Comparison of ENCODE assay signal across 2 cellular contexts in the genomic region with DNA sequence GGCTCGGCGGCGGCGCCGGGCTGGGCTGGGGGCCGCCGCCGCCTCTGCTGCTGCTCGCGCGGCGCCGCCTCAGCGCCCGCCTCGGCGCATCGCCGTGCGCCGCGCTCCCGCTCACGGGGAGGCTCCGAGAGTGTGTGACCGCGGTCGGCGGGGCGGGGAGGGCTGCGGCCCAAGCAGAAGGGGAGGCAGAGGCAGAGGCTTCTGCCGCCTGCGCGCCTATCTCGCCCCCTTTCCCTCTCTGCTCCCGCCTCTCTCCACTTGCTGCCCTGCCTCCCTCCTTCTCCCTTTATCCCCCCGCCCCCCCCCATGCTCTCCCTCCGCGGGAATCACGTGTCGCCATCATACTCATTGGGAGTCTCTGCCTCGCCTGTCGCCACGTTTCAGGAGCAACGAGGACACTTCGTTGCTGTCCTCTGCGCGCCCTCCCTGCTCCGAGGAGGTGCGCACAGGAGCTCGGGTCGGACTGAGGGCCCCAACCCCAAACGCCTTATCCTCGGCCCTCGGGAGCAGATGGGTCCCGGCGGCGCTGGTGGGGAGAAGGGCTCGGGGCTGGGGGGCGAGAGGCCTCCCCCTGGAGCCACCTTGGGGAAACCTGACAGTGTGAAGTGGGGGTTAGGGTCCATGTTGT.
TF ChIP-seq lines count a peak whose summit lies in the region.

A gene with protein sequence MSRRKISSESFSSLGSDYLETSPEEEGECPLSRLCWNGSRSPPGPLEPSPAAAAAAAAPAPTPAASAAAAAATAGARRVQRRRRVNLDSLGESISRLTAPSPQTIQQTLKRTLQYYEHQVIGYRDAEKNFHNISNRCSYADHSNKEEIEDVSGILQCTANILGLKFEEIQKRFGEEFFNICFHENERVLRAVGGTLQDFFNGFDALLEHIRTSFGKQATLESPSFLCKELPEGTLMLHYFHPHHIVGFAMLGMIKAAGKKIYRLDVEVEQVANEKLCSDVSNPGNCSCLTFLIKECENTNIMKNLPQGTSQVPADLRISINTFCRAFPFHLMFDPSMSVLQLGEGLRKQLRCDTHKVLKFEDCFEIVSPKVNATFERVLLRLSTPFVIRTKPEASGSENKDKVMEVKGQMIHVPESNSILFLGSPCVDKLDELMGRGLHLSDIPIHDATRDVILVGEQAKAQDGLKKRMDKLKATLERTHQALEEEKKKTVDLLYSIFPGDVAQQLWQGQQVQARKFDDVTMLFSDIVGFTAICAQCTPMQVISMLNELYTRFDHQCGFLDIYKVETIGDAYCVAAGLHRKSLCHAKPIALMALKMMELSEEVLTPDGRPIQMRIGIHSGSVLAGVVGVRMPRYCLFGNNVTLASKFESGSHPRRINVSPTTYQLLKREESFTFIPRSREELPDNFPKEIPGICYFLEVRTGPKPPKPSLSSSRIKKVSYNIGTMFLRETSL (minus strand): TSS at position 203 of the 628 bp plus-strand sequence. CDS start 421 bp downstream, outside the sequence.

TF ChIP-seq in GM23338, 12 proteins besides CTCF, POLR2A, EP300 and RAD21:
- TF ChIP-seq ZNF114 (CRISPR knock-in tag; IDR thresholded peaks at IDR 0.05): no peak
- TF ChIP-seq, protein P1, sequence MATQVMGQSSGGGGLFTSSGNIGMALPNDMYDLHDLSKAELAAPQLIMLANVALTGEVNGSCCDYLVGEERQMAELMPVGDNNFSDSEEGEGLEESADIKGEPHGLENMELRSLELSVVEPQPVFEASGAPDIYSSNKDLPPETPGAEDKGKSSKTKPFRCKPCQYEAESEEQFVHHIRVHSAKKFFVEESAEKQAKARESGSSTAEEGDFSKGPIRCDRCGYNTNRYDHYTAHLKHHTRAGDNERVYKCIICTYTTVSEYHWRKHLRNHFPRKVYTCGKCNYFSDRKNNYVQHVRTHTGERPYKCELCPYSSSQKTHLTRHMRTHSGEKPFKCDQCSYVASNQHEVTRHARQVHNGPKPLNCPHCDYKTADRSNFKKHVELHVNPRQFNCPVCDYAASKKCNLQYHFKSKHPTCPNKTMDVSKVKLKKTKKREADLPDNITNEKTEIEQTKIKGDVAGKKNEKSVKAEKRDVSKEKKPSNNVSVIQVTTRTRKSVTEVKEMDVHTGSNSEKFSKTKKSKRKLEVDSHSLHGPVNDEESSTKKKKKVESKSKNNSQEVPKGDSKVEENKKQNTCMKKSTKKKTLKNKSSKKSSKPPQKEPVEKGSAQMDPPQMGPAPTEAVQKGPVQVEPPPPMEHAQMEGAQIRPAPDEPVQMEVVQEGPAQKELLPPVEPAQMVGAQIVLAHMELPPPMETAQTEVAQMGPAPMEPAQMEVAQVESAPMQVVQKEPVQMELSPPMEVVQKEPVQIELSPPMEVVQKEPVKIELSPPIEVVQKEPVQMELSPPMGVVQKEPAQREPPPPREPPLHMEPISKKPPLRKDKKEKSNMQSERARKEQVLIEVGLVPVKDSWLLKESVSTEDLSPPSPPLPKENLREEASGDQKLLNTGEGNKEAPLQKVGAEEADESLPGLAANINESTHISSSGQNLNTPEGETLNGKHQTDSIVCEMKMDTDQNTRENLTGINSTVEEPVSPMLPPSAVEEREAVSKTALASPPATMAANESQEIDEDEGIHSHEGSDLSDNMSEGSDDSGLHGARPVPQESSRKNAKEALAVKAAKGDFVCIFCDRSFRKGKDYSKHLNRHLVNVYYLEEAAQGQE (IDR thresholded peaks at IDR 0.05; ENCODE audit: unreplicated experiment): peak; percentile 30
TF ChIP-seq in GM23338: peak in this region for 1.

TF ChIP-seq in HepG2, 621 proteins besides CTCF, POLR2A, EP300 and RAD21:
- peak; percentile 15; the same call in 1 of the 2 replicates for TF ChIP-seq SALL1 (CRISPR knock-in tag; IDR thresholded peaks at IDR 0.05)
- 0 out of 2 replicates have a peak, but pooled peaks have one; percentile 37 for TF ChIP-seq ZSCAN21 (CRISPR knock-in tag; IDR thresholded peaks at IDR 0.05; ENCODE audit: borderline replicate concordance)
- no peak for TF ChIP-seq ZMYM4 (CRISPR knock-in tag; IDR thresholded peaks at IDR 0.05)
- TF ChIP-seq ZFY (CRISPR knock-in tag; IDR thresholded peaks at IDR 0.05): 0 out of 2 replicates have a peak, but pooled peaks have one; percentile 1
